17 cellular contexts compared by ENCODE assay signal in genomic region chr1:223248787-223249175, GRCh38.
DNase-seq lines count a peak whose midpoint lies in the region; ATAC-seq and TF ChIP-seq lines count a peak whose summit lies in the region.
"Had no signal": no experiment of that assay in that cellular context is flagged by ENCODE, and none has a peak within 500 bp of the region (broad histone marks: within the 10 kb centered on the region; RNA-seq: fewer than 3 reads in every experiment).

No MANE protein-coding gene starts in this region.

- peaks cover 7% of the 10 kb centered on the region for H3K36me3 Mint-ChIP-seq in T-cell
- no peaks in the 10 kb centered on the region for H3K36me3 Mint-ChIP-seq in activated naive CD8-positive, alpha-beta T cell treated with anti-CD3 and anti-CD28 coated beads for 36 hours

- peak overlapping the region in 1 of 3 donors; percentile 26 for H3K4me3 Mint-ChIP-seq in T-cell
- no peak overlapping the region for H3K4me3 Mint-ChIP-seq in activated naive CD8-positive, alpha-beta T cell treated with anti-CD3 and anti-CD28 coated beads for 36 hours
- H3K4me3 Mint-ChIP-seq: nephron progenitor cell had no signal

- H3K4me1 Mint-ChIP-seq in T-cell = peaks cover 40 to 57% (median 49%) of the 10 kb centered on the region in 3 donors
- peaks cover 34% of the 10 kb centered on the region for H3K4me1 Mint-ChIP-seq in activated naive CD8-positive, alpha-beta T cell treated with anti-CD3 and anti-CD28 coated beads for 36 hours

- peaks cover 0 to 14% (median 4%) of the 10 kb centered on the region in 4 donors for H3K4me1 ChIP-seq in stomach
- H3K4me1 ChIP-seq: lower lobe of right lung had no signal

- no peak overlapping the region for H3K27ac ChIP-seq in stomach
- H3K27ac ChIP-seq: BLaER1 treated with 17β-estradiol and CSF1 and Interleukin-3, amounts not matched to agents 10 nM and 100 nM; lower lobe of right lung had no signal

- no peaks in the 10 kb centered on the region for H3K9me3 Mint-ChIP-seq in T-cell
- no peaks in the 10 kb centered on the region for H3K9me3 Mint-ChIP-seq in activated naive CD8-positive, alpha-beta T cell treated with anti-CD3 and anti-CD28 coated beads for 36 hours
- H3K9me3 Mint-ChIP-seq: nephron progenitor cell had no signal

- TF ChIP-seq EP300 in stomach (IDR thresholded peaks at IDR 0.05) = no peak

- H3K27me3 ChIP-seq in stomach = no peaks in the 10 kb centered on the region
- H3K27me3 ChIP-seq: BLaER1 treated with 17β-estradiol and CSF1 and Interleukin-3, amounts not matched to agents 10 nM and 100 nM; body of pancreas; MG63 had no signal

- DNase-seq in stimulated activated CD4-positive, alpha-beta T cell treated with anti-CD3 and anti-CD28 coated beads, Interleukin-4, amount 100 ng/mL, for 24 hours = peak; percentile 11
- DNase-seq in stimulated activated CD4-positive, alpha-beta T cell treated with anti-CD3 and anti-CD28 coated beads, Interleukin-2, amount 100 ng/mL, for 48 hours = no peak
- DNase-seq in T-cell (peak in 32 of 34 experiments; percentile 32 to 80 (median 48)), stomach (peak; percentile 1), hypothalamus (lab: John Stamatoyannopoulos, UW) (no peak), GOT3 (lab: John Stamatoyannopoulos, UW) (no peak)
- DNase-seq in activated naive CD8-positive, alpha-beta T cell treated with anti-CD3 and anti-CD28 coated beads for 36 hours = peak; percentile 28
- DNase-seq: activated T-cell treated with anti-CD3 and anti-CD28 coated beads, Interleukin-2, amount 50 U/mL, for 48 hours; lower lobe of right lung; MG63; NCI-H2081 treated with DMSO at 0.1 percent for 48 hours; nephron progenitor cell; retina; stimulated activated CD8-positive, alpha-beta memory T cell treated with anti-CD3 and anti-CD28 coated beads, Interleukin-4, amount 100 ng/mL, for 48 hours; trophoblast cell had no signal

- H3K27ac Mint-ChIP-seq in T-cell = peak overlapping the region; percentile 74 to 88
- H3K27ac Mint-ChIP-seq in activated naive CD8-positive, alpha-beta T cell treated with anti-CD3 and anti-CD28 coated beads for 36 hours = no peak overlapping the region
- H3K27ac Mint-ChIP-seq: nephron progenitor cell had no signal

- ATAC-seq in T-cell (replicated peaks in 1 of 4) = peak; percentile 75 to 90 (median 84)

- H3K9me3 ChIP-seq in stomach = no peaks in the 10 kb centered on the region
- H3K9me3 ChIP-seq: body of pancreas, lower lobe of right lung, MG63 had no signal

- intact Hi-C loops in stomach (cut with DNase I; ENCODE audit: low total_unique reads) = no loop called here

- WGBS in stomach, 5 donors = 71 to 81% (median 76%) methylated on average over 7 of the region's 7 CpGs

- CTCF ChIA-PET in T-cell (lab: Charles Lee) = interaction anchor here in 1 of 2 donors (1.1 kb wide), 1 partner anchor 115 kb away, joined by 6 read pairs; no protein-coding TSS in a partner anchor

- H3K4me3 ChIP-seq in stomach = no peak overlapping the region
- H3K4me3 ChIP-seq: BLaER1 treated with 17β-estradiol and CSF1 and Interleukin-3, amounts not matched to agents 10 nM and 100 nM; body of pancreas; lower lobe of right lung; MG63 had no signal

- H3K36me3 ChIP-seq in stomach = no peaks in the 10 kb centered on the region
- H3K36me3 ChIP-seq: BLaER1 treated with 17β-estradiol and CSF1 and Interleukin-3, amounts not matched to agents 10 nM and 100 nM; lower lobe of right lung; MG63 had no signal

- no peak for TF ChIP-seq POLR2A in stomach (IDR thresholded peaks at IDR 0.05)

- no peaks in the 10 kb centered on the region for H3K27me3 Mint-ChIP-seq in T-cell
- H3K27me3 Mint-ChIP-seq in activated naive CD8-positive, alpha-beta T cell treated with anti-CD3 and anti-CD28 coated beads for 36 hours = no peaks in the 10 kb centered on the region

- TF ChIP-seq CTCF in stomach (IDR thresholded peaks at IDR 0.05) = no peak

- POLR2A ChIA-PET in T-cell (lab: Charles Lee) = interaction anchor here in 1 of 2 donors (0.6 kb wide), 1 partner anchor 100 kb away, joined by 5 read pairs; no protein-coding TSS in a partner anchor

Comparison
In these comparisons a context has a peak if more than half of its experiments do, and no peak if none do; other contexts are left out.
1. DNase-seq: peak in stimulated activated CD4-positive, alpha-beta T cell treated with anti-CD3 and anti-CD28 coated beads, Interleukin-4, amount 100 ng/mL, for 24 hours (single experiment), T-cell (32 of 34), activated naive CD8-positive, alpha-beta T cell treated with anti-CD3 and anti-CD28 coated beads for 36 hours (single experiment) and stomach (single experiment); none in stimulated activated CD4-positive, alpha-beta T cell treated with anti-CD3 and anti-CD28 coated beads, Interleukin-2, amount 100 ng/mL, for 48 hours (0 of 2), hypothalamus (0 of 51) and GOT3 (single experiment).